In the genomic region with DNA sequence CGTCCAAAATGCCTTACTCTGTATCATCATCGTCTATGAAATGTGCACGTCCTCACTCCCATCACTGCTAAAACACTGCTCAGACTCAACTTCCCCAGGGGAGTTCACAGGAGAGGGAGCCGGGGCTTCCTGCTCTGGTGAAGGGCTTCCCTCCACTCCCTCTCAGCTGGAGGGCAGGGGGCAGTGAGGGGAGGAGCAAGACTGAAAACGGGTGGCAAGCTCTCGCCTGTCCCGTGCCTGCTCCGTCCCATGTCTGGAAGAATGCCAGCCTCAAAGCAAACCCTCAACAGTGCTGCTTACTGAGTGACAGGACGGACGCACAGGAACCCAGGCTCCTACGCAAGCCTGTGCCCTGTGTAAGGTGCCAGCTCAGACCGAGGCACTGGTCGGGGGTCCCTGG, we compare ENCODE assay signal across 9 cellular contexts. TPM values are rescaled to one million over a fixed set of nuclear protein-coding genes. Genes with fewer than 3 reads are reported as not detected.
DNase-seq lines count a peak whose midpoint lies in the region; ATAC-seq and TF ChIP-seq lines count a peak whose summit lies in the region.
"Had no signal": no experiment of that assay in that cellular context is flagged by ENCODE, and none has a peak within 500 bp of the region (broad histone marks: within the 10 kb centered on the region; RNA-seq: fewer than 3 reads in every experiment).

No MANE protein-coding gene starts in this region.

- in situ Hi-C loops in GM13977 (cut with MboI; ENCODE audit: low pct_unique_long_range_greater_than_20kb, low sequenced_read_pairs, unreplicated experiment): no loop called here

- H3K36me3 Mint-ChIP-seq in IgD-negative memory B cell (no peaks in the 10 kb centered on the region), mesothelial cell of epicardium (no peaks in the 10 kb centered on the region)

- intact Hi-C loops in prostate gland (cut with DNase I): no loop called here

- H3K27ac ChIP-seq in prostate gland: peak overlapping the region; percentile 73 to 75

- peaks cover 3% of the 10 kb centered on the region for H3K4me1 ChIP-seq in prostate gland (replicated peaks)

- H3K4me1 Mint-ChIP-seq in IgD-negative memory B cell (peaks cover 23 to 28% (median 24%) of the 10 kb centered on the region in 3 donors), mesothelial cell of epicardium (peaks cover 7% of the 10 kb centered on the region)

- TF ChIP-seq POLR2A in prostate gland (IDR thresholded peaks at IDR 0.05): no peak

- WGBS in prostate gland: 23% methylated on average over 13 of the region's 13 CpGs

- no peak overlapping the region for H3K4me3 ChIP-seq in prostate gland

- H3K27ac Mint-ChIP-seq in IgD-negative memory B cell (peak overlapping the region; percentile 87 to 95 (median 93)), mesothelial cell of epicardium (no peak overlapping the region)

- H3K9me3 Mint-ChIP-seq in IgD-negative memory B cell (no peaks in the 10 kb centered on the region), mesothelial cell of epicardium (no peaks in the 10 kb centered on the region)

- no peaks in the 10 kb centered on the region for H3K9me3 ChIP-seq in prostate gland

- DNase-seq in prostate gland (ENCODE audit: low spot score) (peak; percentile 46), GM13977 (ENCODE audit: low spot score) (no peak), hepatic stellate cell (ENCODE audit: low spot score) (no peak), mesothelial cell of epicardium (ENCODE audit: low spot score in 2 of 2, unreplicated experiment in 2 of 2) (no peak)
- DNase-seq: kidney glomerular epithelial cell had no signal

- no peak for TF ChIP-seq CTCF in prostate gland (IDR thresholded peaks at IDR 0.05)
- no peak for TF ChIP-seq CTCF in GM13977 (IDR thresholded peaks at IDR 0.05; ENCODE audit: extremely low read depth, insufficient read depth, missing control alignments)
- TF ChIP-seq CTCF in mesothelial cell of epicardium (IDR thresholded peaks at IDR 0.05; ENCODE audit: unreplicated experiment): no peak

- ATAC-seq in GM18861 (IDR thresholded peaks at IDR 0.05; ENCODE audit: unreplicated experiment) (peak; percentile 25), esophagus mucosa (peak; percentile 56), HG03039 (IDR thresholded peaks at IDR 0.05; ENCODE audit: unreplicated experiment) (no peak)

- H3K27me3 ChIP-seq in prostate gland (replicated peaks; ENCODE audit: insufficient read depth): no peaks in the 10 kb centered on the region

- H3K27me3 Mint-ChIP-seq in IgD-negative memory B cell: no peaks in the 10 kb centered on the region
- peaks cover 4% of the 10 kb centered on the region for H3K27me3 Mint-ChIP-seq in mesothelial cell of epicardium (ENCODE audit: low read depth)

- no peaks in the 10 kb centered on the region for H3K36me3 ChIP-seq in prostate gland

- peak overlapping the region; percentile 75 to 95 (median 88) for H3K4me3 Mint-ChIP-seq in IgD-negative memory B cell
- no peak overlapping the region for H3K4me3 Mint-ChIP-seq in mesothelial cell of epicardium

RNA-seq across cellular contexts. Expression of a gene that starts 25.1 kb away (rescaled TPM):
- 21.3 TPM for polyA plus RNA-seq in IgD-negative memory B cell
- 9.5 TPM for total RNA-seq in esophagus mucosa
- 10 to 100 TPM; 31.6 to 38.1 TPM for total RNA-seq in prostate gland
- 15.7 to 16.6 TPM (median 15.7 TPM) in 3 replicates for total RNA-seq in mesothelial cell of epicardium
